In genomic region chr13:98344392-98344791, GRCh38 we compare ENCODE assay signal across 30 cellular contexts.
"Had no signal": no experiment of that assay in that cellular context is flagged by ENCODE, and none has a peak within 500 bp of the region (broad histone marks: within the 10 kb centered on the region; RNA-seq: fewer than 3 reads in every experiment).

No MANE protein-coding gene starts in this region.

- H3K4me1 ChIP-seq: colonic mucosa, foreskin keratinocyte, gastrocnemius medialis had no signal

- H3K27me3 Mint-ChIP-seq: dendritic cell treated with granulocyte-macrophage colony-stimulating factor and Interleukin-4, amounts not matched to agents 40 ng/mL and 50 ng/mL, for 4 days had no signal

- H3K27me3 ChIP-seq: colonic mucosa, esophagus muscularis mucosa, foreskin keratinocyte, gastrocnemius medialis had no signal

- H3K27ac ChIP-seq: colonic mucosa, esophagus muscularis mucosa, foreskin keratinocyte, gastrocnemius medialis, WERI-Rb-1 had no signal

- H3K27ac Mint-ChIP-seq: activated B cell treated with CpG ODN at 0.5 μM for 24 hours; activated CD8-positive, alpha-beta T cell treated with anti-CD3 and anti-CD28 coated beads for 36 hours; activated naive CD8-positive, alpha-beta T cell; activated T-helper 17 cell treated with anti-CD3 and anti-CD28 coated beads, Interleukin-2, amount 50 U/mL, for 72 hours; dendritic cell treated with granulocyte-macrophage colony-stimulating factor and Interleukin-4, amounts not matched to agents 40 ng/mL and 50 ng/mL, for 4 days; T-helper 17 cell; T-helper 2 cell treated with Interferon-gamma antibody and Interleukin-4, amounts not matched to agents 5 μg/mL and 100 μg/mL, for 36 hours had no signal

- H3K4me3 Mint-ChIP-seq: activated B cell treated with CpG ODN at 0.5 μM for 24 hours; activated CD8-positive, alpha-beta T cell treated with anti-CD3 and anti-CD28 coated beads for 36 hours; activated naive CD8-positive, alpha-beta T cell; activated T-cell treated with anti-CD3 and anti-CD28 coated beads, Interleukin-2, amount 50 U/mL, for 4 hours; activated T-helper 17 cell treated with anti-CD3 and anti-CD28 coated beads, Interleukin-2, amount 50 U/mL, for 72 hours; dendritic cell treated with granulocyte-macrophage colony-stimulating factor and Interleukin-4, amounts not matched to agents 40 ng/mL and 50 ng/mL, for 4 days; T-helper 17 cell; T-helper 2 cell treated with Interferon-gamma antibody and Interleukin-4, amounts not matched to agents 5 μg/mL and 100 μg/mL, for 36 hours had no signal

- H3K36me3 ChIP-seq: colonic mucosa, esophagus muscularis mucosa, gastrocnemius medialis had no signal

- ATAC-seq: activated CD4-positive, CD25-positive, alpha-beta regulatory T cell treated with anti-CD3 and anti-CD28 coated beads, Interleukin-2, amount 50 U/mL, for 24 hours; activated CD8-positive, alpha-beta T cell treated with anti-CD3 and anti-CD28 coated beads for 36 hours; activated T-cell treated with anti-CD3 and anti-CD28 coated beads, Interleukin-2, amount 50 U/mL, for 4 hours; activated T-helper 17 cell treated with anti-CD3 and anti-CD28 coated beads, Interleukin-2, amount 50 U/mL, for 72 hours; foreskin keratinocyte; gastrocnemius medialis; T-helper 17 cell had no signal

- H3K9me3 Mint-ChIP-seq: activated B cell treated with CpG ODN at 0.5 μM for 24 hours; activated CD8-positive, alpha-beta T cell treated with anti-CD3 and anti-CD28 coated beads for 36 hours; activated T-cell treated with anti-CD3 and anti-CD28 coated beads, Interleukin-2, amount 50 U/mL, for 4 hours; activated T-helper 17 cell treated with anti-CD3 and anti-CD28 coated beads, Interleukin-2, amount 50 U/mL, for 72 hours; dendritic cell treated with granulocyte-macrophage colony-stimulating factor and Interleukin-4, amounts not matched to agents 40 ng/mL and 50 ng/mL, for 4 days; T-helper 2 cell treated with Interferon-gamma antibody and Interleukin-4, amounts not matched to agents 5 μg/mL and 100 μg/mL, for 36 hours had no signal

- H3K9me3 ChIP-seq: colonic mucosa, esophagus muscularis mucosa, gastrocnemius medialis had no signal

- H3K4me3 ChIP-seq: colonic mucosa, esophagus muscularis mucosa, gastrocnemius medialis had no signal

- H3K36me3 Mint-ChIP-seq: activated naive CD8-positive, alpha-beta T cell had no signal

- DNase-seq: activated B cell treated with CpG ODN at 0.5 μM for 24 hours; activated CD4-positive, alpha-beta T cell treated with anti-CD3 and anti-CD28 coated beads for 48 hours; activated CD4-positive, alpha-beta T cell treated with anti-CD3 and anti-CD28 coated beads, Interleukin-2, amount 50 U/mL, for 1 hour; activated CD4-positive, alpha-beta T cell treated with anti-CD3 and anti-CD28 coated beads, Interleukin-2, amount 50 U/mL, for 48 hours; activated CD8-positive, alpha-beta memory T cell treated with anti-CD3 and anti-CD28 coated beads for 24 hours; activated CD8-positive, alpha-beta T cell treated with anti-CD3 and anti-CD28 coated beads for 36 hours; activated effector memory CD4-positive, alpha-beta T cell treated with Interleukin-2 at 50 U/mL for 16 hours; activated gamma-delta T cell treated with Interleukin-2 at 50 U/mL for 16 hours; activated naive CD4-positive, alpha-beta T cell treated with anti-CD3 and anti-CD28 coated beads, Interleukin-2, amount 50 U/mL, for 16 hours; activated naive CD4-positive, alpha-beta T cell treated with Interleukin-2 at 50 U/mL for 16 hours; activated T-cell treated with anti-CD3 and anti-CD28 coated beads, Interleukin-2, amount 50 U/mL, for 4 hours; amniotic stem cell; central memory CD4-positive, alpha-beta T cell; cerebellar nuclear complex; colonic mucosa; dorsolateral prefrontal cortex; effector memory CD4-positive, alpha-beta T cell; erythroblast; foreskin keratinocyte; gastrocnemius medialis; T-helper 1 cell; T-helper 17 cell; T1000; WERI-Rb-1 had no signal

- H3K4me1 Mint-ChIP-seq: activated B cell treated with CpG ODN at 0.5 μM for 24 hours; activated T-helper 17 cell treated with anti-CD3 and anti-CD28 coated beads, Interleukin-2, amount 50 U/mL, for 72 hours had no signal
